ENCODE assay signal across 8 cellular contexts in the genomic region with DNA sequence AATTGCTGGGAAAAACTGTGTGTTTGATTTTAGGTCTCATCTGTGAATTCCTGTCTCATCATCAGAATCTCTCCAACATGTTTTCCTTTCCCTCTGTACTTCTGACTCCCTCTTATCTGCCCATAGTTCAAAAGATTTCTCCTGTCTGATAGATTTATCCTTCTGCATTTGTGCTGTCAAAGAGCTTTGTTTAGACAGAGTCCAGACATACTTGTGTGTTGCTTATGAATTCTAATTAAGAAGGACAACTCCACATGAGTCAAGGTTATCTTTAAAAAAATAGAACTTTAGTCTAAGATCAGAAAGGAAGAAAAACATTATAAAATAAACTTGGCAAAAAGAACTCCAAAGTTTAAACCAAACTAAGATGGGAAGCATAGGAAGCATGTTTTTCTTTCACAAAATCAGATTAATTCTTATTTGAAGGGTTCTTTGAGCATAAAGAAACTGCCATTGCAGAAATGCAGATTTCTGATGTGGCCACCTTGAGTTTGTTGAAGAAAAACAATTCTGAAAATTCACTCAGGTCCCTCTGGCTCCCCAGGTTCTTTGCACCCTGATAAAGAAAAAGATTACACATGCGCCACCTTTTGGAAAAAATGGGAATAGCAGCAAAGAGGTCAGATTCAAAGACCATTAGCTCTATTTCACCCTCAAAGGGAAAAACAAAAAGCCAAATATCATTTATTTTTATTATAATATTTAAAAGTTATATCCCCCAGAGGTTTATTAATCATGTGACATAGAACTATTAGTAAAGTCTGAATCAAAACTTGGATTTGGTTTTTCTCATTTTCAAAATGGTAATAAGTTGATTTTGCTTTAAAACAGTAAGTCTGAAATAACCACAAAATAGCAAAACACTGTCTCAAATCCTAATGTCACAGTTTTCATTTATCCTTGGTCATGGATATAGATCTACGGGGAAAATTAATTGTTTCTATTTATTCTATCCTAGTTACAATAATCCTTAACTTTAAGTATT.
A peak's percentile ranks its signal among the peaks of the same experiment; 100 is the strongest.
DNase-seq lines count a peak whose midpoint lies in the region; ATAC-seq and TF ChIP-seq lines count a peak whose summit lies in the region.

No MANE protein-coding gene starts in this region.

- H4K5ac ChIP-seq in IMR-90 (ENCODE audit: low read depth, low read length): peak overlapping the region; percentile 97

- H2BK15ac ChIP-seq in IMR-90 (ENCODE audit: low read depth, low read length): peak overlapping the region; percentile 78; the same call in 2 of the 3 replicates

- no peaks in the 10 kb centered on the region; a peak in 1 of 4 replicates for H3K79me1 ChIP-seq in IMR-90 (ENCODE audit: low read depth in 1 of 2, low read length in 2 of 2)

- POLR2A ChIA-PET in IMR-90 (lab: Charles Lee; ENCODE audit: unreplicated experiment): interaction anchor here (1.1 to 1.3 kb wide), 2 partner anchors 141 to 149 kb away, joined by 3 to 4 read pairs; no protein-coding TSS in a partner anchor

- DNase-seq in COLO668 (lab: John Stamatoyannopoulos, UW; ENCODE audit: unreplicated experiment) (peak; percentile 48), IMR-90 (peak; percentile 75), T1000 (lab: John Stamatoyannopoulos, UW) (peak; percentile 100), dedifferentiated amniotic fluid mesenchymal stem cell (ENCODE audit: extremely low spot score) (peak; percentile 77), lung microvascular endothelial cell (ENCODE audit: low read depth in 2 of 2) (peak; percentile 29 to 31), stromal cell of bone marrow (ENCODE audit: low read depth) (peak; percentile 63), DMS79 treated with DMSO at 0.1 percent for 48 hours (lab: John Stamatoyannopoulos, UW) (no peak)

- no CpG with 5 or more reads among the region's 2 CpGs for WGBS in IMR-90 (ENCODE audit: extremely low coverage in 2 of 2, insufficient read length in 1 of 2), 2 experiments

- H3K23ac ChIP-seq in IMR-90 (ENCODE audit: low read depth, low read length): peak overlapping the region; percentile 78

- TF ChIP-seq RAD21 in IMR-90 (IDR thresholded peaks at IDR 0.05; ENCODE audit: low read length): peak; percentile 72

- TSS peak; percentile 86 for BruUV-seq in IMR-90 (replicated peaks; lab: Mats Ljungman, UMichigan)

- ATAC-seq in GM18909 (IDR thresholded peaks at IDR 0.05; ENCODE audit: poor library complexity, unreplicated experiment) (peak; percentile 81), IMR-90 (ENCODE audit: low read depth) (peak; percentile 70)

- no peak overlapping the region for H2AK9ac ChIP-seq in IMR-90 (replicated peaks; ENCODE audit: low read depth, low read length, poor library complexity)

- peak overlapping the region; percentile 84 for H3K14ac ChIP-seq in IMR-90 (replicated peaks; ENCODE audit: low read depth, low read length)

- peak overlapping the region; percentile 79 for H3K4me2 ChIP-seq in IMR-90 (ENCODE audit: low read depth, low read length)

- H2BK5ac ChIP-seq in IMR-90 (ENCODE audit: low read depth, low read length, poor library complexity, severe bottlenecking): peak overlapping the region; percentile 99

- no peak overlapping the region for H2AK5ac ChIP-seq in IMR-90 (ENCODE audit: low read depth, low read length)

- no peak overlapping the region for H2AFZ ChIP-seq in IMR-90 (replicated peaks; ENCODE audit: low read length, poor library complexity)

- peak overlapping the region; percentile 81 for H3K56ac ChIP-seq in IMR-90 (ENCODE audit: extremely low read depth, insufficient read depth, low read length)

- peak; percentile 84 for TF ChIP-seq CTCF in IMR-90 (conservative IDR thresholded peaks at IDR 0.05; ENCODE audit: low read depth, low read length)

- in situ Hi-C loops in IMR-90 (cut with MboI; ENCODE audit: low sequenced_read_pairs): loop anchor here (5.0 kb wide), 1 partner anchor 144 kb away; a partner anchor contains a TSS

- peak overlapping the region; percentile 69 for H3K9ac ChIP-seq in IMR-90 (ENCODE audit: low read depth, low read length)

- H2BK20ac ChIP-seq in IMR-90 (ENCODE audit: low read depth, low read length): peak overlapping the region; percentile 92

- peaks cover 7% of the 10 kb centered on the region for H3K4me1 ChIP-seq in IMR-90 (ENCODE audit: control insufficient read depth, insufficient read depth, low read length)

- peak overlapping the region; percentile 35 to 85 for H4K8ac ChIP-seq in IMR-90 (ENCODE audit: low read depth in 2 of 2, low read length in 2 of 2)

- H3K18ac ChIP-seq in IMR-90 (ENCODE audit: low read depth, low read length): peak overlapping the region; percentile 99

- peak overlapping the region; percentile 83 for H3K4ac ChIP-seq in IMR-90 (ENCODE audit: low read depth, low read length)

- no peak for TF ChIP-seq POLR2A in IMR-90 (IDR thresholded peaks at IDR 0.05; ENCODE audit: low read depth, low read length)

- H3K9me1 ChIP-seq in IMR-90 (ENCODE audit: insufficient read depth, low read length): no peaks in the 10 kb centered on the region

- no peaks in the 10 kb centered on the region for H4K20me1 ChIP-seq in IMR-90 (ENCODE audit: insufficient read depth, low read length)

- H3K36me3 ChIP-seq in IMR-90 (ENCODE audit: control insufficient read depth, insufficient read depth, low read length): no peaks in the 10 kb centered on the region

- H4K91ac ChIP-seq in IMR-90 (ENCODE audit: insufficient read depth, low read depth, low read length): peak overlapping the region; percentile 79; the same call in 1 of the 2 replicates

- dilution Hi-C loops in IMR-90 (cut with HindIII; ENCODE audit: low sequenced_read_pairs, unreplicated experiment): loop anchor here (25.0 kb wide), 1 partner anchor 339 kb away; no protein-coding TSS in a partner anchor

- H3K4me3 ChIP-seq in IMR-90 (ENCODE audit: insufficient read depth, low read depth, low read length): no peak overlapping the region

- H2BK120ac ChIP-seq in IMR-90 (ENCODE audit: low read depth, low read length): peak overlapping the region; percentile 87

- H3K27me3 ChIP-seq in IMR-90 (ENCODE audit: control insufficient read depth, insufficient read depth, low read length): no peaks in the 10 kb centered on the region

- H3K27ac ChIP-seq in IMR-90 (ENCODE audit: insufficient read depth, low read length): peak overlapping the region; percentile 87; the same call in 1 of the 2 replicates

- intact Hi-C loops in IMR-90 (cut with micrococcal nuclease): loop anchor here (1.0 to 2.0 kb wide), 4 partner anchors 9 to 348 kb away; a partner anchor contains a TSS

- no peaks in the 10 kb centered on the region for H3K9me3 ChIP-seq in IMR-90 (ENCODE audit: control insufficient read depth, insufficient read depth, low read length)

- CTCF ChIA-PET in IMR-90 (lab: Yijun Ruan, JAX): interaction anchor here (1.1 to 1.7 kb wide), 5 partner anchors 10 to 159 kb away, joined by 3 to 5 read pairs (median 4); no protein-coding TSS in a partner anchor

TF ChIP-seq in IMR-90, 13 proteins besides CTCF, POLR2A, EP300 and RAD21:
- TF ChIP-seq RCOR1 (IDR thresholded peaks at IDR 0.05; ENCODE audit: insufficient replicate concordance, low read length) (no peak), NFE2L2 (IDR thresholded peaks at IDR 0.05; ENCODE audit: low read depth, low read length) (no peak), BHLHE40 (IDR thresholded peaks at IDR 0.05; ENCODE audit: low read depth, low read length) (no peak), MAFK (IDR thresholded peaks at IDR 0.05; ENCODE audit: low read depth, low read length) (no peak), SMC3 (IDR thresholded peaks at IDR 0.05; ENCODE audit: low read depth, low read length) (peak; percentile 69), FOS (IDR thresholded peaks at IDR 0.05; ENCODE audit: low read depth, low read length) (no peak)
- TF ChIP-seq, protein P1, sequence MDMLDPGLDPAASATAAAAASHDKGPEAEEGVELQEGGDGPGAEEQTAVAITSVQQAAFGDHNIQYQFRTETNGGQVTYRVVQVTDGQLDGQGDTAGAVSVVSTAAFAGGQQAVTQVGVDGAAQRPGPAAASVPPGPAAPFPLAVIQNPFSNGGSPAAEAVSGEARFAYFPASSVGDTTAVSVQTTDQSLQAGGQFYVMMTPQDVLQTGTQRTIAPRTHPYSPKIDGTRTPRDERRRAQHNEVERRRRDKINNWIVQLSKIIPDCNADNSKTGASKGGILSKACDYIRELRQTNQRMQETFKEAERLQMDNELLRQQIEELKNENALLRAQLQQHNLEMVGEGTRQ (IDR thresholded peaks at IDR 0.05; ENCODE audit: low read depth, low read length): no peak
- TF ChIP-seq, protein P2, sequence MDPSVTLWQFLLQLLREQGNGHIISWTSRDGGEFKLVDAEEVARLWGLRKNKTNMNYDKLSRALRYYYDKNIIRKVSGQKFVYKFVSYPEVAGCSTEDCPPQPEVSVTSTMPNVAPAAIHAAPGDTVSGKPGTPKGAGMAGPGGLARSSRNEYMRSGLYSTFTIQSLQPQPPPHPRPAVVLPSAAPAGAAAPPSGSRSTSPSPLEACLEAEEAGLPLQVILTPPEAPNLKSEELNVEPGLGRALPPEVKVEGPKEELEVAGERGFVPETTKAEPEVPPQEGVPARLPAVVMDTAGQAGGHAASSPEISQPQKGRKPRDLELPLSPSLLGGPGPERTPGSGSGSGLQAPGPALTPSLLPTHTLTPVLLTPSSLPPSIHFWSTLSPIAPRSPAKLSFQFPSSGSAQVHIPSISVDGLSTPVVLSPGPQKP (IDR thresholded peaks at IDR 0.05; ENCODE audit: borderline replicate concordance, low read depth, low read length): no peak
TF ChIP-seq in IMR-90: peak in this region for 1.
